7 cellular contexts compared by ENCODE assay signal in the genomic region with DNA sequence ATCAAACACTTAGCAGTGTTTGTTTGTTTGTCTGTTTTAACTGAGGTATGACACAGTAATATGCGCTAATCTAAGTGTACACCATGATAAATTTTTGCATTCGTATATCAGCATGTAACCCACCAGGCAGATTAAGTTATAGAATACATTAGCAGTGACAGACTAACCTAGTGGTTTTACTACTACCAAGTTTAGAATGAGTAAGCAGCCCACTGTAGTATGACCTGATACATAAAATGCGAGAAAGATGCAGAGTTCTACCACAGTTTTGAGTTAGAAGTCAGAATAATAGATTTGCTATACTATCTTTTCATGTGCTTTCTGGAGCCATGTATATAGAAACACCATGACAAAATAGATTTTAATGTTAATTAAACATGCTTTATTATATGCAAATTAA.
"Had no signal": no experiment of that assay in that cellular context is flagged by ENCODE, and none has a peak within 500 bp of the region (broad histone marks: within the 10 kb centered on the region; RNA-seq: fewer than 3 reads in every experiment).

No MANE protein-coding gene starts in this region.

- H3K4me1 Mint-ChIP-seq: GM23338, H9 had no signal

- DNase-seq: H9, KG1 had no signal

- H3K4me3 Mint-ChIP-seq: GM23338, H9 had no signal

- H3K9me3 Mint-ChIP-seq: GM23338 had no signal

- H2AFZ ChIP-seq: GM23338 had no signal

- H3K27ac Mint-ChIP-seq: GM23338 had no signal

- H3K4me2 ChIP-seq: GM23338 had no signal

- H3K4me3 ChIP-seq: GM23338, K562 had no signal

- FAIRE-seq: H1, H54, HTR-8/SVneo had no signal

- ATAC-seq: GM23338 had no signal
